Comparison of ENCODE assay signal across 9 cellular contexts in the genomic region with DNA sequence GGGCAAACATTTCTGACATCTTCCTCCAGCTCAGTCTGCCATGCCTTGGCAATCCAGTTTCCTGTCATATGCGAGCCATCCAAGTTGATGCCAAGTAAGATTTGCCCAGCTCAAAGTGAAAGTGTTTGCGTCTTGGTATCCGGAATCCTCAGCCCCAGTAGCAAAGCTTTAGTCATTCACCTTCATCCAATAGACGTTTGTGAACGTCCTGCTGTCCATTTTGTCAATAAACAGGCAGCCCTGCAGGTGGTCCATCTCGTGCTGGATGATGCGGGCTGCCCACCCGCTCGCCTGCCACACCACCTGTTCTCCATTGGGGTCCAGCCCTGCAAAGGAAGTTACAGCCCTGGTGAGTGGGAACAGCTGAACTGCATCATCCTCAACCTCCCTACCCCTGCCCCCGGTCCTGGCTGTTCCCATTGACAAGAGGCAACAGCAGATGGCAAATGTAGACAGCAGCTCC. TPM values are rescaled to one million over a fixed set of nuclear protein-coding genes. Genes with fewer than 3 reads are reported as not detected.
A peak's percentile ranks its signal among the peaks of the same experiment; 100 is the strongest.
DNase-seq lines count a peak whose midpoint lies in the region; ATAC-seq, FAIRE-seq and TF ChIP-seq lines count a peak whose summit lies in the region.
"Had no signal": no experiment of that assay in that cellular context is flagged by ENCODE, and none has a peak within 500 bp of the region (broad histone marks: within the 10 kb centered on the region; RNA-seq: fewer than 3 reads in every experiment).

No MANE protein-coding gene starts in this region.

- peak overlapping the region; percentile 89 for H3K4me3 Mint-ChIP-seq in T-helper 17 cell

- TF ChIP-seq CTCF in fibroblast of mammary gland (conservative IDR thresholded peaks at IDR 0.05; ENCODE audit: control insufficient read depth, insufficient read depth, low read depth, low read length) (no peak), left lung (IDR thresholded peaks at IDR 0.05) (no peak)

- ATAC-seq in T-helper 17 cell (no peak), left lung (no peak)

- DNase-seq in activated CD4-positive, alpha-beta T cell treated with anti-CD3 and anti-CD28 coated beads for 48 hours = peak; percentile 29
- DNase-seq in activated CD4-positive, alpha-beta T cell treated with anti-CD3 and anti-CD28 coated beads, Interleukin-2, amount 50 U/mL, for 1 hour = no peak
- DNase-seq in T-helper 17 cell (no peak), fibroblast of mammary gland (ENCODE audit: low read depth) (peak; percentile 52), small intestine (peak; percentile 75), left lung (no peak), putamen (ENCODE audit: low spot score) (no peak), mucosa of gallbladder (ENCODE audit: low spot score) (no peak)

- H3K27me3 ChIP-seq in small intestine (ENCODE audit: control insufficient read depth in 2 of 2, insufficient read depth in 2 of 2, low read length in 2 of 2) (no peaks in the 10 kb centered on the region), left lung (no peaks in the 10 kb centered on the region)

- H3K27ac ChIP-seq in small intestine (ENCODE audit: low read depth in 1 of 2, low read length in 1 of 2) = peak overlapping the region in 1 of 2 donors; percentile 7
- no peak overlapping the region for H3K27ac ChIP-seq in left lung

- WGBS in small intestine, 3 donors = 11 to 39% (median 21%) methylated on average over 10 of the region's 10 CpGs

- no peaks in the 10 kb centered on the region for H3K27me3 Mint-ChIP-seq in T-helper 17 cell

- H3K27ac Mint-ChIP-seq in T-helper 17 cell = peak overlapping the region; percentile 72

- H3K36me3 Mint-ChIP-seq in T-helper 17 cell (ENCODE audit: low read depth) = no peaks in the 10 kb centered on the region

- intact Hi-C loops in left lung (cut with DNase I) = no loop called here

- H3K36me3 ChIP-seq in small intestine (ENCODE audit: control insufficient read depth in 2 of 2, insufficient read depth in 2 of 2, low read length in 2 of 2) (peaks cover 4 to 10% of the 10 kb centered on the region in 2 donors), left lung (peaks cover 0 to 67% of the 10 kb centered on the region in 2 donors)

- H3K4me1 ChIP-seq in small intestine (ENCODE audit: control insufficient read depth in 2 of 2, insufficient read depth in 1 of 2, low read depth in 1 of 2, low read length in 1 of 2) = peaks cover 9 to 10% of the 10 kb centered on the region in 2 donors
- peaks cover 18 to 65% of the 10 kb centered on the region in 2 donors for H3K4me1 ChIP-seq in left lung

- peaks cover 28% of the 10 kb centered on the region for H3K4me1 Mint-ChIP-seq in T-helper 17 cell

- H3K9me3 ChIP-seq in T-helper 17 cell (ENCODE audit: control insufficient read depth, low read length, poor library complexity, severe bottlenecking) (no peaks in the 10 kb centered on the region), small intestine (ENCODE audit: control insufficient read depth, low read depth) (no peaks in the 10 kb centered on the region), left lung (no peaks in the 10 kb centered on the region)

- FAIRE-seq in small intestine (lab: Jason Lieb, UNC) = no peak

- H3K4me3 ChIP-seq in fibroblast of mammary gland (ENCODE audit: control insufficient read depth, low read depth, low read length) = peak overlapping the region; percentile 67
- peak overlapping the region in 1 of 2 donors; percentile 90 for H3K4me3 ChIP-seq in small intestine (ENCODE audit: low read depth in 1 of 2, low read length in 2 of 2)
- H3K4me3 ChIP-seq in left lung = peak overlapping the region in 1 of 2 donors; percentile 96

RNA-seq across cellular contexts. Expression of gene PDF, which starts 1.5 kb away (rescaled TPM):
- total RNA-seq in T-helper 17 cell (1 to 10 TPM; 4.1 to 4.3 TPM), left lung (10 to 100 TPM in 1 of 2 donors, 1 to 10 TPM in 1; 8.7 to 16.3 TPM), mucosa of gallbladder (13.8 TPM)
- 10 to 100 TPM in 1 of 3 donors, 1 to 10 TPM in 2; 3.8 to 18.1 (median 4.6) TPM for polyA plus RNA-seq in small intestine

RNA-seq across cellular contexts. Expression of gene COG8, which starts 10.5 kb away (rescaled TPM):
- total RNA-seq in T-helper 17 cell = 10 to 100 TPM; 21.7 to 22.8 TPM
- 10 to 100 TPM; 13.0 to 24.0 (median 14.5) TPM for polyA plus RNA-seq in small intestine
- total RNA-seq in left lung = 10 to 100 TPM; 29.9 to 34.3 TPM
- 42.7 TPM for total RNA-seq in mucosa of gallbladder

RNA-seq across cellular contexts. Expression of gene NIP7, which starts 10.7 kb away (rescaled TPM):
- total RNA-seq in T-helper 17 cell (10 to 100 TPM; 28.5 to 29.7 TPM), left lung (10 to 100 TPM; 17.4 to 25.8 TPM), mucosa of gallbladder (14.7 TPM)
- polyA plus RNA-seq in small intestine = 10 to 100 TPM; 15.1 to 16.4 (median 15.2) TPM

RNA-seq across cellular contexts. Expression of gene VPS4A, which starts 17.7 kb away (rescaled TPM):
- total RNA-seq in T-helper 17 cell (10 to 100 TPM; 43.8 to 53.7 TPM), left lung (10 to 100 TPM; 20.6 to 25.9 TPM), mucosa of gallbladder (29.8 TPM)
- 10 to 100 TPM; 23.0 to 42.7 (median 40.5) TPM for polyA plus RNA-seq in small intestine

RNA-seq across cellular contexts. Expression of gene TMED6, which starts 22.7 kb away (rescaled TPM):
- total RNA-seq in T-helper 17 cell (under 1 TPM in 1 of 2 donors, not detected in 1; 0.75 TPM), left lung (1 to 10 TPM; 1.2 to 4.2 TPM), mucosa of gallbladder (1.0 TPM)
- 1 to 10 TPM in 2 of 3 donors, not detected in 1; 5.6 to 5.7 TPM for polyA plus RNA-seq in small intestine
- total RNA-seq: urinary bladder had no signal

Comparison
In these comparisons a context has a peak if more than half of its experiments do, and no peak if none do; other contexts are left out.
1. DNase-seq: peak in activated CD4-positive, alpha-beta T cell treated with anti-CD3 and anti-CD28 coated beads for 48 hours (single experiment), fibroblast of mammary gland (single experiment) and small intestine (single experiment); none in activated CD4-positive, alpha-beta T cell treated with anti-CD3 and anti-CD28 coated beads, Interleukin-2, amount 50 U/mL, for 1 hour (single experiment), T-helper 17 cell (0 of 3), left lung (0 of 2), putamen (single experiment) and mucosa of gallbladder (single experiment).